Comparison of ENCODE assay signal across 1 cellular context in the genomic region with DNA sequence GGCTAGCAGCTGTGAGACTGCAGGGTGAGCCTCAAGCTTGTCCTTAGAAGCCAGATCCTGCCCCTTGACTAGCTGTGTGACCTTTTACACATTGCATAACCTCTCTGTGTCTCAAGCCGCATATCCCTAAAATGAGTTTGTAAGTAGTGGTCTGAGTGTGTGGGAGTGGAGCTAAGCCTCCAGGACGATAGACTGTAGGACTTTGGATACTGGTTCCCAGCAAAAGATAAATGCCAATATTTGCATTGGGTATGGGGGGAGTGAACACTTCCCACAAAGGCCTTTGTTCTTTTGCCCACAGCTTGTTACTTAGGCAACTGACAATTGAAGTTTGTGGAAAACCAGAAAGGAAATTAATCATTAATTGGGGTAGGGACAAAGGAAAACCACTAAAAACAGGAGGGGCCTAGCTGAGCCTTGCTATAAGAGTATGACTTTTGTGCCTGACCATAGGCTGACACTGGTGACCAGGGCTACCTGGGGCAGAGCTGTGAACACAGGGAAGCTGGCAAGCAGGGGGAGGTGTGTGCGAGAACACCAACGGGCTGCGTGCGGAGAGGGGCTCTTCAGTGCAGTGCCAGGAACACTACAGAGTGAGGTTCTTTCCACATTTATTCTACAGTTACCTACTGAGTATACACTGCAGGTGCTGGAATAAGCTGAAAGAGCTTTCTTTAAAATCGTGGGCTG.
TF ChIP-seq lines count a peak whose summit lies in the region.

No MANE protein-coding gene starts in this region.

TF ChIP-seq in HepG2, 621 proteins besides CTCF, POLR2A, EP300 and RAD21 (continued from another document and continues in another):
- TF ChIP-seq, protein P1, sequence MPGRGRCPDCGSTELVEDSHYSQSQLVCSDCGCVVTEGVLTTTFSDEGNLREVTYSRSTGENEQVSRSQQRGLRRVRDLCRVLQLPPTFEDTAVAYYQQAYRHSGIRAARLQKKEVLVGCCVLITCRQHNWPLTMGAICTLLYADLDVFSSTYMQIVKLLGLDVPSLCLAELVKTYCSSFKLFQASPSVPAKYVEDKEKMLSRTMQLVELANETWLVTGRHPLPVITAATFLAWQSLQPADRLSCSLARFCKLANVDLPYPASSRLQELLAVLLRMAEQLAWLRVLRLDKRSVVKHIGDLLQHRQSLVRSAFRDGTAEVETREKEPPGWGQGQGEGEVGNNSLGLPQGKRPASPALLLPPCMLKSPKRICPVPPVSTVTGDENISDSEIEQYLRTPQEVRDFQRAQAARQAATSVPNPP (CRISPR knock-in tag; IDR thresholded peaks at IDR 0.05): no peak
- TF ChIP-seq STAG1 (CRISPR knock-in tag; IDR thresholded peaks at IDR 0.05) (peak; percentile 14), MEF2D (CRISPR knock-in tag; IDR thresholded peaks at IDR 0.05) (peak; percentile 70; the same call in 1 of the 2 replicates), ZNF253 (CRISPR knock-in tag; IDR thresholded peaks at IDR 0.05; ENCODE audit: borderline replicate concordance) (no peak), ZFYVE20 (CRISPR knock-in tag; IDR thresholded peaks at IDR 0.05; ENCODE audit: borderline replicate concordance, low read depth) (no peak), ZFP90 (CRISPR knock-in tag; IDR thresholded peaks at IDR 0.05; ENCODE audit: borderline replicate concordance) (no peak; the same call in none of the 2 replicates), ZMAT3 (CRISPR knock-in tag; conservative IDR thresholded peaks at IDR 0.05) (peak; percentile 58; the same call in 1 of the 2 replicates), SRSF4 (IDR thresholded peaks at IDR 0.05; ENCODE audit: low read depth, low read length, poor library complexity, severe bottlenecking) (no peak), ZBTB38 (CRISPR knock-in tag; IDR thresholded peaks at IDR 0.05) (no peak), BRD4 (CRISPR knock-in tag; IDR thresholded peaks at IDR 0.05) (no peak), EHMT2 (IDR thresholded peaks at IDR 0.05; ENCODE audit: borderline replicate concordance, low read depth, low read length) (no peak; the same call in 1 of the 2 replicates), NBN (conservative IDR thresholded peaks at IDR 0.05) (no peak), SMARCC2 (IDR thresholded peaks at IDR 0.05) (peak; percentile 74; the same call in 1 of the 2 replicates), ZNF496 (CRISPR knock-in tag; IDR thresholded peaks at IDR 0.05; ENCODE audit: insufficient replicate concordance) (no peak), NFKBIZ (CRISPR knock-in tag; IDR thresholded peaks at IDR 0.05) (peak; percentile 96), ZNF883 (CRISPR knock-in tag; IDR thresholded peaks at IDR 0.05; ENCODE audit: not compliant biosample characterization) (no peak), TBX3 (IDR thresholded peaks at IDR 0.05; ENCODE audit: borderline replicate concordance) (peak; percentile 86), TRIM24 (CRISPR knock-in tag; IDR thresholded peaks at IDR 0.05) (no peak), SOX6 (IDR thresholded peaks at IDR 0.05) (peak; percentile 97; the same call in 1 of the 2 replicates), SOX6 (CRISPR knock-in tag; IDR thresholded peaks at IDR 0.05) (peak; percentile 100), HMGA1 (CRISPR knock-in tag; conservative IDR thresholded peaks at IDR 0.05) (no peak), ZNF780A (CRISPR knock-in tag; IDR thresholded peaks at IDR 0.05) (no peak), ZSCAN29 (CRISPR knock-in tag; conservative IDR thresholded peaks at IDR 0.05) (no peak; the same call in 1 of the 2 replicates), ZNF563 (CRISPR knock-in tag; IDR thresholded peaks at IDR 0.05) (peak; percentile 26; the same call in 1 of the 2 replicates), ZBTB1 (CRISPR knock-in tag; IDR thresholded peaks at IDR 0.05; ENCODE audit: borderline replicate concordance) (no peak), PITX1 (CRISPR knock-in tag; IDR thresholded peaks at IDR 0.05) (peak; percentile 95), PHF5A (CRISPR knock-in tag; IDR thresholded peaks at IDR 0.05; ENCODE audit: low read depth, unreplicated experiment) (peak; percentile 73), PHF8 (CRISPR knock-in tag; IDR thresholded peaks at IDR 0.05) (no peak; the same call in 1 of the 2 replicates), PAX8 (CRISPR knock-in tag; IDR thresholded peaks at IDR 0.05; ENCODE audit: borderline replicate concordance) (no peak), ZNF788 (CRISPR knock-in tag; IDR thresholded peaks at IDR 0.05; ENCODE audit: borderline replicate concordance) (peak; percentile 90; the same call in 1 of the 2 replicates), CBX2 (IDR thresholded peaks at IDR 0.05; ENCODE audit: low read depth, low read length) (no peak), CBX2 (CRISPR knock-in tag; IDR thresholded peaks at IDR 0.05; ENCODE audit: low read depth) (no peak), KDM4B (CRISPR knock-in tag; IDR thresholded peaks at IDR 0.05) (no peak), TBX2 (CRISPR knock-in tag; IDR thresholded peaks at IDR 0.05; ENCODE audit: borderline replicate concordance) (peak; percentile 96), ZNF619 (CRISPR knock-in tag; IDR thresholded peaks at IDR 0.05) (no peak), FLYWCH1 (CRISPR knock-in tag; IDR thresholded peaks at IDR 0.05) (no peak), ONECUT2 (CRISPR knock-in tag; IDR thresholded peaks at IDR 0.05) (no peak), MTF1 (CRISPR knock-in tag; IDR thresholded peaks at IDR 0.05) (no peak), ZFP36L2 (CRISPR knock-in tag; IDR thresholded peaks at IDR 0.05) (no peak), MATR3 (CRISPR knock-in tag; IDR thresholded peaks at IDR 0.05) (no peak)
- TF ChIP-seq, protein P2, sequence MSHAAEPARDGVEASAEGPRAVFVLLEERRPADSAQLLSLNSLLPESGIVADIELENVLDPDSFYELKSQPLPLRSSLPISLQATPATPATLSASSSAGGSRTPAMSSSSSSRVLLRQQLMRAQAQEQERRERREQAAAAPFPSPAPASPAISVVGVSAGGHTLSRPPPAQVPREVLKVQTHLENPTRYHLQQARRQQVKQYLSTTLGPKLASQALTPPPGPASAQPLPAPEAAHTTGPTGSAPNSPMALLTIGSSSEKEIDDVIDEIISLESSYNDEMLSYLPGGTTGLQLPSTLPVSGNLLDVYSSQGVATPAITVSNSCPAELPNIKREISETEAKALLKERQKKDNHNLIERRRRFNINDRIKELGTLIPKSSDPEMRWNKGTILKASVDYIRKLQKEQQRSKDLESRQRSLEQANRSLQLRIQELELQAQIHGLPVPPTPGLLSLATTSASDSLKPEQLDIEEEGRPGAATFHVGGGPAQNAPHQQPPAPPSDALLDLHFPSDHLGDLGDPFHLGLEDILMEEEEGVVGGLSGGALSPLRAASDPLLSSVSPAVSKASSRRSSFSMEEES (CRISPR knock-in tag; IDR thresholded peaks at IDR 0.05): no peak; the same call in 1 of the 2 replicates
- TF ChIP-seq, protein P3, sequence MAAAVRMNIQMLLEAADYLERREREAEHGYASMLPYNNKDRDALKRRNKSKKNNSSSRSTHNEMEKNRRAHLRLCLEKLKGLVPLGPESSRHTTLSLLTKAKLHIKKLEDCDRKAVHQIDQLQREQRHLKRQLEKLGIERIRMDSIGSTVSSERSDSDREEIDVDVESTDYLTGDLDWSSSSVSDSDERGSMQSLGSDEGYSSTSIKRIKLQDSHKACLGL (CRISPR knock-in tag; IDR thresholded peaks at IDR 0.05): no peak
- TF ChIP-seq, protein P4, sequence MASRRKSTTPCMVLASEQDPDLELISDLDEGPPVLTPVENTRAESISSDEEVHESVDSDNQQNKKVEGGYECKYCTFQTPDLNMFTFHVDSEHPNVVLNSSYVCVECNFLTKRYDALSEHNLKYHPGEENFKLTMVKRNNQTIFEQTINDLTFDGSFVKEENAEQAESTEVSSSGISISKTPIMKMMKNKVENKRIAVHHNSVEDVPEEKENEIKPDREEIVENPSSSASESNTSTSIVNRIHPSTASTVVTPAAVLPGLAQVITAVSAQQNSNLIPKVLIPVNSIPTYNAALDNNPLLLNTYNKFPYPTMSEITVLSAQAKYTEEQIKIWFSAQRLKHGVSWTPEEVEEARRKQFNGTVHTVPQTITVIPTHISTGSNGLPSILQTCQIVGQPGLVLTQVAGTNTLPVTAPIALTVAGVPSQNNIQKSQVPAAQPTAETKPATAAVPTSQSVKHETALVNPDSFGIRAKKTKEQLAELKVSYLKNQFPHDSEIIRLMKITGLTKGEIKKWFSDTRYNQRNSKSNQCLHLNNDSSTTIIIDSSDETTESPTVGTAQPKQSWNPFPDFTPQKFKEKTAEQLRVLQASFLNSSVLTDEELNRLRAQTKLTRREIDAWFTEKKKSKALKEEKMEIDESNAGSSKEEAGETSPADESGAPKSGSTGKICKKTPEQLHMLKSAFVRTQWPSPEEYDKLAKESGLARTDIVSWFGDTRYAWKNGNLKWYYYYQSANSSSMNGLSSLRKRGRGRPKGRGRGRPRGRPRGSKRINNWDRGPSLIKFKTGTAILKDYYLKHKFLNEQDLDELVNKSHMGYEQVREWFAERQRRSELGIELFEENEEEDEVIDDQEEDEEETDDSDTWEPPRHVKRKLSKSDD (CRISPR knock-in tag; IDR thresholded peaks at IDR 0.05; ENCODE audit: low read depth): 0 out of 2 replicates have a peak, but pooled peaks have one; percentile 42
- TF ChIP-seq, protein P5, sequence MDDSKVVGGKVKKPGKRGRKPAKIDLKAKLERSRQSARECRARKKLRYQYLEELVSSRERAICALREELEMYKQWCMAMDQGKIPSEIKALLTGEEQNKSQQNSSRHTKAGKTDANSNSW (CRISPR knock-in tag; IDR thresholded peaks at IDR 0.05; ENCODE audit: borderline replicate concordance): no peak
- TF ChIP-seq, protein P6, sequence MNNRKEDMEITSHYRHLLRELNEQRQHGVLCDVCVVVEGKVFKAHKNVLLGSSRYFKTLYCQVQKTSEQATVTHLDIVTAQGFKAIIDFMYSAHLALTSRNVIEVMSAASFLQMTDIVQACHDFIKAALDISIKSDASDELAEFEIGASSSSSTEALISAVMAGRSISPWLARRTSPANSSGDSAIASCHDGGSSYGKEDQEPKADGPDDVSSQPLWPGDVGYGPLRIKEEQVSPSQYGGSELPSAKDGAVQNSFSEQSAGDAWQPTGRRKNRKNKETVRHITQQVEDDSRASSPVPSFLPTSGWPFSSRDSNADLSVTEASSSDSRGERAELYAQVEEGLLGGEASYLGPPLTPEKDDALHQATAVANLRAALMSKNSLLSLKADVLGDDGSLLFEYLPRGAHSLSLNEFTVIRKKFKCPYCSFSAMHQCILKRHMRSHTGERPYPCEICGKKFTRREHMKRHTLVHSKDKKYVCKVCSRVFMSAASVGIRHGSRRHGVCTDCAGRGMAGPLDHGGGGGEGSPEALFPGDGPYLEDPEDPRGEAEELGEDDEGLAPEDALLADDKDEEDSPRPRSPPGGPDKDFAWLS (CRISPR knock-in tag; IDR thresholded peaks at IDR 0.05; ENCODE audit: borderline replicate concordance): no peak
- TF ChIP-seq, protein P7, sequence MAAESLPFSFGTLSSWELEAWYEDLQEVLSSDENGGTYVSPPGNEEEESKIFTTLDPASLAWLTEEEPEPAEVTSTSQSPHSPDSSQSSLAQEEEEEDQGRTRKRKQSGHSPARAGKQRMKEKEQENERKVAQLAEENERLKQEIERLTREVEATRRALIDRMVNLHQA (CRISPR knock-in tag; IDR thresholded peaks at IDR 0.05): no peak
- TF ChIP-seq, protein P8, sequence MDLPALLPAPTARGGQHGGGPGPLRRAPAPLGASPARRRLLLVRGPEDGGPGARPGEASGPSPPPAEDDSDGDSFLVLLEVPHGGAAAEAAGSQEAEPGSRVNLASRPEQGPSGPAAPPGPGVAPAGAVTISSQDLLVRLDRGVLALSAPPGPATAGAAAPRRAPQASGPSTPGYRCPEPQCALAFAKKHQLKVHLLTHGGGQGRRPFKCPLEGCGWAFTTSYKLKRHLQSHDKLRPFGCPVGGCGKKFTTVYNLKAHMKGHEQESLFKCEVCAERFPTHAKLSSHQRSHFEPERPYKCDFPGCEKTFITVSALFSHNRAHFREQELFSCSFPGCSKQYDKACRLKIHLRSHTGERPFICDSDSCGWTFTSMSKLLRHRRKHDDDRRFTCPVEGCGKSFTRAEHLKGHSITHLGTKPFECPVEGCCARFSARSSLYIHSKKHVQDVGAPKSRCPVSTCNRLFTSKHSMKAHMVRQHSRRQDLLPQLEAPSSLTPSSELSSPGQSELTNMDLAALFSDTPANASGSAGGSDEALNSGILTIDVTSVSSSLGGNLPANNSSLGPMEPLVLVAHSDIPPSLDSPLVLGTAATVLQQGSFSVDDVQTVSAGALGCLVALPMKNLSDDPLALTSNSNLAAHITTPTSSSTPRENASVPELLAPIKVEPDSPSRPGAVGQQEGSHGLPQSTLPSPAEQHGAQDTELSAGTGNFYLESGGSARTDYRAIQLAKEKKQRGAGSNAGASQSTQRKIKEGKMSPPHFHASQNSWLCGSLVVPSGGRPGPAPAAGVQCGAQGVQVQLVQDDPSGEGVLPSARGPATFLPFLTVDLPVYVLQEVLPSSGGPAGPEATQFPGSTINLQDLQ (CRISPR knock-in tag; IDR thresholded peaks at IDR 0.05): no peak
- TF ChIP-seq, protein P9, sequence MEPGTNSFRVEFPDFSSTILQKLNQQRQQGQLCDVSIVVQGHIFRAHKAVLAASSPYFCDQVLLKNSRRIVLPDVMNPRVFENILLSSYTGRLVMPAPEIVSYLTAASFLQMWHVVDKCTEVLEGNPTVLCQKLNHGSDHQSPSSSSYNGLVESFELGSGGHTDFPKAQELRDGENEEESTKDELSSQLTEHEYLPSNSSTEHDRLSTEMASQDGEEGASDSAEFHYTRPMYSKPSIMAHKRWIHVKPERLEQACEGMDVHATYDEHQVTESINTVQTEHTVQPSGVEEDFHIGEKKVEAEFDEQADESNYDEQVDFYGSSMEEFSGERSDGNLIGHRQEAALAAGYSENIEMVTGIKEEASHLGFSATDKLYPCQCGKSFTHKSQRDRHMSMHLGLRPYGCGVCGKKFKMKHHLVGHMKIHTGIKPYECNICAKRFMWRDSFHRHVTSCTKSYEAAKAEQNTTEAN (CRISPR knock-in tag; conservative IDR thresholded peaks at IDR 0.05): peak; percentile 27; the same call in 1 of the 2 replicates
- TF ChIP-seq, protein P10, sequence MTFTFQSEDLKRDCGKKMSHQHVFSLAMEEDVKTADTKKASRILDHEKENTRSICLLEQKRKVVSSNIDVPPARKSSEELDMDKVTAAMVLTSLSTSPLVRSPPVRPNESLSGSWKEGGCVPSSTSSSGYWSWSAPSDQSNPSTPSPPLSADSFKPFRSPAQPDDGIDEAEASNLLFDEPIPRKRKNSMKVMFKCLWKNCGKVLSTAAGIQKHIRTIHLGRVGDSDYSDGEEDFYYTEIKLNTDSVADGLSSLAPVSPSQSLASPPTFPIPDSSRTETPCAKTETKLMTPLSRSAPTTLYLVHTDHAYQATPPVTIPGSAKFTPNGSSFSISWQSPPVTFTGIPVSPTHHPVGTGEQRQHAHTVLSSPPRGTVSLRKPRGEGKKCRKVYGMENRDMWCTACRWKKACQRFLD (CRISPR knock-in tag; IDR thresholded peaks at IDR 0.05; ENCODE audit: borderline replicate concordance): no peak
- TF ChIP-seq, protein P11, sequence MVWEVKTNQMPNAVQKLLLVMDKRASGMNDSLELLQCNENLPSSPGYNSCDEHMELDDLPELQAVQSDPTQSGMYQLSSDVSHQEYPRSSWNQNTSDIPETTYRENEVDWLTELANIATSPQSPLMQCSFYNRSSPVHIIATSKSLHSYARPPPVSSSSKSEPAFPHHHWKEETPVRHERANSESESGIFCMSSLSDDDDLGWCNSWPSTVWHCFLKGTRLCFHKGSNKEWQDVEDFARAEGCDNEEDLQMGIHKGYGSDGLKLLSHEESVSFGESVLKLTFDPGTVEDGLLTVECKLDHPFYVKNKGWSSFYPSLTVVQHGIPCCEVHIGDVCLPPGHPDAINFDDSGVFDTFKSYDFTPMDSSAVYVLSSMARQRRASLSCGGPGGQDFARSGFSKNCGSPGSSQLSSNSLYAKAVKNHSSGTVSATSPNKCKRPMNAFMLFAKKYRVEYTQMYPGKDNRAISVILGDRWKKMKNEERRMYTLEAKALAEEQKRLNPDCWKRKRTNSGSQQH (CRISPR knock-in tag; IDR thresholded peaks at IDR 0.05; ENCODE audit: low read depth): peak; percentile 47; the same call in 1 of the 2 replicates
